ENCODE assay signal across 10 cellular contexts in the genomic region with DNA sequence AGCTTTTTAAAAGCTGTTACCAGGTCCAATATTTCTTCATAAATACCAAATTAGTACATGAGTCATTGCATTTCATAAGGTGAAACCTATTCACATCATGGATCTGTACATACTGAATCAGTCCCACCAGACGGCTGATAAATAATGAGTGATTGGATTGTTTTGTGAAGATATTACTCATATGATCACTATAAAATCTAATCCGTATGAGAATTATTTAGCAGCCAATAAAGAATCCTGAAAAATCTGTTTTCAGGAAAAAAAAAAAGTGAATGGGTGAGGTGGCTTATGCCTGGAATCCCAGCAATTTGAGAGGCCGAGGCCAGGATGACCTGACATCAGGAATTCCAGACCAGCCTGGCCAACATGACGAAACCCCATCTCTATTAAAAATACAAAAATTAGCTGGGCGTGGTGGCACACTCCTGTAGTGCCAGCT.
DNase-seq lines count a peak whose midpoint lies in the region; ATAC-seq, FAIRE-seq and TF ChIP-seq lines count a peak whose summit lies in the region.
"Had no signal": no experiment of that assay in that cellular context is flagged by ENCODE, and none has a peak within 500 bp of the region (broad histone marks: within the 10 kb centered on the region; RNA-seq: fewer than 3 reads in every experiment).

No MANE protein-coding gene starts in this region.

- H3K23ac ChIP-seq in mesenchymal stem cell (ENCODE audit: low read length in 2 of 2): no peak overlapping the region

- no peak overlapping the region for H4K8ac ChIP-seq in mesenchymal stem cell (ENCODE audit: low read length)

- H2BK12ac ChIP-seq in mesenchymal stem cell (ENCODE audit: low read length in 2 of 2): no peak overlapping the region

- 62% methylated on average over 3 of the region's 5 CpGs for WGBS in mesenchymal stem cell

- no peak overlapping the region for H2BK5ac ChIP-seq in mesenchymal stem cell (ENCODE audit: low read depth, low read length, poor library complexity, severe bottlenecking)

- H3K4me2 ChIP-seq in mesenchymal stem cell (ENCODE audit: low read length, poor library complexity, severe bottlenecking): no peak overlapping the region

- peak overlapping the region; percentile 7 for H3K9ac ChIP-seq in mesenchymal stem cell (ENCODE audit: low read length)

- no peak overlapping the region for H3K18ac ChIP-seq in mesenchymal stem cell (ENCODE audit: low read depth in 1 of 2, low read length in 2 of 2)

- H3K14ac ChIP-seq in mesenchymal stem cell (ENCODE audit: low read length in 2 of 2): no peak overlapping the region

- no peak overlapping the region for H3K4ac ChIP-seq in mesenchymal stem cell (ENCODE audit: low read depth in 1 of 2, low read length in 2 of 2)

- H3K79me1 ChIP-seq in mesenchymal stem cell (replicated peaks; ENCODE audit: low read length, poor library complexity, severe bottlenecking): no peaks in the 10 kb centered on the region

- no peak for TF ChIP-seq CTCF in brain microvascular endothelial cell (IDR thresholded peaks at IDR 0.05; ENCODE audit: low read depth, low read length, missing control alignments)

- H2AK5ac ChIP-seq in mesenchymal stem cell (ENCODE audit: low read length, severe bottlenecking): no peak overlapping the region

- ATAC-seq in HG02852 (IDR thresholded peaks at IDR 0.05; ENCODE audit: unreplicated experiment): no peak
- no peak for ATAC-seq in HG02763 (IDR thresholded peaks at IDR 0.05; ENCODE audit: unreplicated experiment)

- no peak overlapping the region for H2BK120ac ChIP-seq in mesenchymal stem cell (ENCODE audit: low read depth, low read length)

- no peak overlapping the region for H4K91ac ChIP-seq in mesenchymal stem cell (ENCODE audit: low read length)

- DNase-seq in EH (ENCODE audit: low read depth) (peak; percentile 81), LHCN-M2 (ENCODE audit: low read depth) (peak; percentile 75), brain microvascular endothelial cell (peak; percentile 51), mesenchymal stem cell (no peak), H54 (ENCODE audit: insufficient read length, low spot score) (no peak), NCI-H1417 (lab: John Stamatoyannopoulos, UW) (no peak)
- DNase-seq: effector CD8-positive, alpha-beta T cell; NCI-H2171 treated with DMSO at 0.1 percent for 48 hours had no signal

- H3K9me3 ChIP-seq in mesenchymal stem cell (ENCODE audit: control insufficient read depth, low read length): no peaks in the 10 kb centered on the region

- H2BK15ac ChIP-seq in mesenchymal stem cell (ENCODE audit: low read depth, poor library complexity, severe bottlenecking): no peak overlapping the region

- no peaks in the 10 kb centered on the region for H3K36me3 ChIP-seq in brain microvascular endothelial cell (replicated peaks)
- no peaks in the 10 kb centered on the region for H3K36me3 ChIP-seq in mesenchymal stem cell (ENCODE audit: control insufficient read depth in 1 of 2, insufficient read depth in 2 of 2, low read depth in 1 of 2, low read length in 2 of 2)

- H3K4me1 ChIP-seq in mesenchymal stem cell (ENCODE audit: control insufficient read depth, insufficient read depth, low read depth, low read length): peaks cover 6% of the 10 kb centered on the region

- H3K4me3 ChIP-seq in brain microvascular endothelial cell (ENCODE audit: low read depth, low read length) (no peak overlapping the region), mesenchymal stem cell (ENCODE audit: insufficient read depth in 1 of 2, low read depth in 1 of 2, low read length in 2 of 2) (no peak overlapping the region)

- no peak for TF ChIP-seq POLR2A in H54 (IDR thresholded peaks at IDR 0.05; ENCODE audit: low read depth, low read length)

- no peaks in the 10 kb centered on the region for H3K27me3 ChIP-seq in brain microvascular endothelial cell (replicated peaks)
- no peaks in the 10 kb centered on the region for H3K27me3 ChIP-seq in mesenchymal stem cell (ENCODE audit: control insufficient read depth in 1 of 2, insufficient read depth in 1 of 2, low read length in 2 of 2)

- H3K27ac ChIP-seq in brain microvascular endothelial cell: peak overlapping the region; percentile 75
- peak overlapping the region; percentile 86 for H3K27ac ChIP-seq in mesenchymal stem cell (ENCODE audit: low read length, poor library complexity, severe bottlenecking)

- in situ Hi-C loops in brain microvascular endothelial cell (cut with HindIII; ENCODE audit: low pct_ligation_motif_present, low sequenced_read_pairs): no loop called here

- no peak for FAIRE-seq in H54 (lab: Jason Lieb, UNC)

- no peak overlapping the region for H2AFZ ChIP-seq in mesenchymal stem cell (ENCODE audit: low read depth, low read length)

Comparison
In these comparisons a context has a peak if more than half of its experiments do, and no peak if none do; other contexts are left out.
1. DNase-seq: peak in EH (single experiment), LHCN-M2 (single experiment) and brain microvascular endothelial cell (single experiment); none in mesenchymal stem cell (single experiment), H54 (single experiment) and NCI-H1417 (0 of 3).